ENCODE assay signal across 15 cellular contexts in genomic region chr2:168515502-168515901, GRCh38. TPM values are rescaled to one million over a fixed set of nuclear protein-coding genes. Genes with fewer than 3 reads are reported as not detected.
DNase-seq lines count a peak whose midpoint lies in the region; ATAC-seq and TF ChIP-seq lines count a peak whose summit lies in the region.
"Had no signal": no experiment of that assay in that cellular context is flagged by ENCODE, and none has a peak within 500 bp of the region (broad histone marks: within the 10 kb centered on the region; RNA-seq: fewer than 3 reads in every experiment).

No MANE protein-coding gene starts in this region.

- H3K36me3 ChIP-seq in tibial artery = no peaks in the 10 kb centered on the region

- ATAC-seq in GM21723 (IDR thresholded peaks at IDR 0.05; ENCODE audit: unreplicated experiment) = no peak
- ATAC-seq: mucosa of descending colon had no signal

- H3K27ac ChIP-seq in coronary artery (peak overlapping the region; percentile 62 to 65), layer of hippocampus (ENCODE audit: low read depth, low read length) (peak overlapping the region; percentile 24), tibial artery (peak overlapping the region; percentile 16 to 70)
- H3K27ac ChIP-seq: VCaP had no signal

- intact Hi-C loops in tibial artery (cut with DNase I; ENCODE audit: low total_unique reads) = loop anchor here (5.0 kb wide), 1 partner anchor 58 kb away; the partner anchor contains the start of gene CERS6

- no peak for TF ChIP-seq CTCF in coronary artery (IDR thresholded peaks at IDR 0.05)
- no peak for TF ChIP-seq CTCF in tibial artery (IDR thresholded peaks at IDR 0.05)

- no peak overlapping the region for H3K4me3 ChIP-seq in coronary artery
- H3K4me3 ChIP-seq in tibial artery = no peak overlapping the region
- H3K4me3 ChIP-seq: mucosa of descending colon had no signal

- H3K4me1 ChIP-seq in tibial artery = peaks cover 0 to 77% (median 29%) of the 10 kb centered on the region in 4 donors

- H3K9me3 ChIP-seq in tibial artery = no peaks in the 10 kb centered on the region
- H3K9me3 ChIP-seq: mucosa of descending colon had no signal

- DNase-seq in HT1080 (ENCODE audit: low read depth) (peak; percentile 45), coronary artery (ENCODE audit: low spot score) (no peak), tibial artery (no peak), NCI-H2171 treated with DMSO at 0.1 percent for 48 hours (lab: John Stamatoyannopoulos, UW) (no peak), NCI-H2227 (lab: John Stamatoyannopoulos, UW; ENCODE audit: unreplicated experiment) (no peak), NK-92 (lab: John Stamatoyannopoulos, UW; ENCODE audit: unreplicated experiment) (no peak)
- DNase-seq: activated gamma-delta T cell; erythroblast; GF-D8; mucosa of descending colon; NCI-H187 treated with DMSO at 0.1 percent for 48 hours; stimulated activated CD4-positive, alpha-beta T cell treated with anti-CD3 and anti-CD28 coated beads, Interleukin-15, amount 100 ng/mL, for 24 hours had no signal

- no peaks in the 10 kb centered on the region for H3K27me3 ChIP-seq in layer of hippocampus (ENCODE audit: control insufficient read depth, insufficient read depth, low read length)
- H3K27me3 ChIP-seq in tibial artery = no peaks in the 10 kb centered on the region

RNA-seq across cellular contexts. Expression of gene CERS6, which starts 59.4 kb away (rescaled TPM):
- 20.6 and 24.3 TPM in 2 replicates for total RNA-seq in HT1080 (2014; rRNA removed; shearing (Covaris generic))
- polyA plus RNA-seq in HT1080 (2015; cell fraction: cytosol; rRNA removed) = 15.3 and 19.2 TPM in 2 replicates
- polyA plus RNA-seq in HT1080 (2015; cell fraction: nucleus; rRNA removed) = 13.4 and 13.7 TPM in 2 replicates
